ENCODE assay signal across 20 cellular contexts in genomic region chr10:30537586-30537985, GRCh38.
DNase-seq lines count a peak whose midpoint lies in the region; ATAC-seq and TF ChIP-seq lines count a peak whose summit lies in the region.
"Had no signal": no experiment of that assay in that cellular context is flagged by ENCODE, and none has a peak within 500 bp of the region (broad histone marks: within the 10 kb centered on the region; RNA-seq: fewer than 3 reads in every experiment).

No MANE protein-coding gene starts in this region.

- no TSS peak for BruUV-seq in HCT116 (replicated peaks; lab: Mats Ljungman, UMichigan)

- no peak overlapping the region for H3K27ac ChIP-seq in HCT116 (ENCODE audit: low read depth, low read length)
- H3K27ac ChIP-seq in liver (ENCODE audit: low read depth in 1 of 2, low read length in 2 of 2) = peak overlapping the region; percentile 25 to 38
- H3K27ac ChIP-seq in subcutaneous abdominal adipose tissue (ENCODE audit: low read depth, low read length) = peak overlapping the region; percentile 31
- H3K27ac ChIP-seq: C4-2B had no signal

- H3K36me3 ChIP-seq in HCT116 (ENCODE audit: control insufficient read depth in 1 of 2, insufficient read depth in 2 of 2, low read length in 2 of 2) = no peaks in the 10 kb centered on the region
- no peaks in the 10 kb centered on the region for H3K36me3 ChIP-seq in liver (ENCODE audit: control insufficient read depth in 4 of 4, insufficient read depth in 3 of 4, low read depth in 1 of 4, low read length in 3 of 4)
- no peaks in the 10 kb centered on the region for H3K36me3 ChIP-seq in subcutaneous abdominal adipose tissue (ENCODE audit: control insufficient read depth in 5 of 5, insufficient read depth in 5 of 5, low read length in 5 of 5)

- peaks cover 68% of the 10 kb centered on the region for H3K4me1 Mint-ChIP-seq in dendritic cell treated with granulocyte-macrophage colony-stimulating factor and Interleukin-4, amounts not matched to agents 40 ng/mL and 50 ng/mL, for 4 days (ENCODE audit: low read depth)

- ATAC-seq in HCT116 = no peak
- no peak for ATAC-seq in HG03439 (IDR thresholded peaks at IDR 0.05; ENCODE audit: unreplicated experiment)

- peak overlapping the region; percentile 66 for H2AFZ ChIP-seq in HCT116 (ENCODE audit: low read depth, low read length, poor library complexity, severe bottlenecking)

- POLR2A ChIA-PET in HCT116 (lab: Charles Lee) = no interaction called here

- TF ChIP-seq POLR2A in HCT116 (IDR thresholded peaks at IDR 0.05; ENCODE audit: borderline replicate concordance, extremely low read depth, insufficient read depth, insufficient read length) = no peak

- no peaks in the 10 kb centered on the region for H3K79me2 ChIP-seq in HCT116 (ENCODE audit: insufficient read depth, low read length)

- CTCF ChIA-PET in HCT116 (lab: Charles Lee) = interaction anchor here (1.0 to 1.7 kb wide), 2 partner anchors 44 to 104 kb away, joined by 3 read pairs; no protein-coding TSS in a partner anchor

- H3K9ac ChIP-seq in HCT116 (ENCODE audit: low read length) (no peak overlapping the region), liver (ENCODE audit: low read depth in 1 of 2, low read length in 2 of 2) (no peak overlapping the region), subcutaneous abdominal adipose tissue (ENCODE audit: low read length in 5 of 5) (peak overlapping the region in 1 of 5 donors; percentile 18)

- H3K36me3 Mint-ChIP-seq in dendritic cell treated with granulocyte-macrophage colony-stimulating factor and Interleukin-4, amounts not matched to agents 40 ng/mL and 50 ng/mL, for 4 days (ENCODE audit: low read depth) = no peaks in the 10 kb centered on the region
- H3K36me3 Mint-ChIP-seq: activated CD4-positive, alpha-beta memory T cell treated with anti-CD3 and anti-CD28 coated beads for 36 hours had no signal

- TF ChIP-seq CTCF in HCT116 (IDR thresholded peaks at IDR 0.05 in 2 of 3, conservative IDR thresholded peaks at IDR 0.05 in 1 of 3; ENCODE audit: borderline replicate concordance in 1 of 3, insufficient read depth in 1 of 3, low read depth in 2 of 3, low read length in 2 of 3) (no peak), liver (IDR thresholded peaks at IDR 0.05; ENCODE audit: low read depth, low read length, missing input control) (no peak)

- H3K4me3 Mint-ChIP-seq in dendritic cell treated with granulocyte-macrophage colony-stimulating factor and Interleukin-4, amounts not matched to agents 40 ng/mL and 50 ng/mL, for 4 days = no peak overlapping the region
- H3K4me3 Mint-ChIP-seq: activated CD4-positive, alpha-beta memory T cell treated with anti-CD3 and anti-CD28 coated beads for 36 hours; activated naive CD8-positive, alpha-beta T cell treated with anti-CD3 and anti-CD28 coated beads, Interleukin-2, amount 10 ng/mL, durations not matched to agents 7 days and 5 days; neural crest cell had no signal

- H3K27me3 ChIP-seq in HCT116 (ENCODE audit: insufficient read depth, low read length) (no peaks in the 10 kb centered on the region), liver (ENCODE audit: control insufficient read depth in 4 of 4, insufficient read depth in 4 of 4, low read length in 3 of 4) (no peaks in the 10 kb centered on the region), subcutaneous abdominal adipose tissue (ENCODE audit: control insufficient read depth in 5 of 5, insufficient read depth in 4 of 5, low read length in 5 of 5) (no peaks in the 10 kb centered on the region)

- H3K27me3 Mint-ChIP-seq in dendritic cell treated with granulocyte-macrophage colony-stimulating factor and Interleukin-4, amounts not matched to agents 40 ng/mL and 50 ng/mL, for 4 days = no peaks in the 10 kb centered on the region
- H3K27me3 Mint-ChIP-seq: activated CD4-positive, alpha-beta memory T cell treated with anti-CD3 and anti-CD28 coated beads for 36 hours; activated naive CD8-positive, alpha-beta T cell treated with anti-CD3 and anti-CD28 coated beads, Interleukin-2, amount 10 ng/mL, durations not matched to agents 7 days and 5 days; progenitor cell of endocrine pancreas had no signal

- DNase-seq in HCT116 (ENCODE audit: low read depth, low spot score) (no peak), COR-L47 (lab: John Stamatoyannopoulos, UW) (no peak), SKM-1 (lab: John Stamatoyannopoulos, UW; ENCODE audit: unreplicated experiment) (no peak), NCI-H1417 (lab: John Stamatoyannopoulos, UW) (no peak)
- DNase-seq: activated CD4-positive, alpha-beta memory T cell treated with anti-CD3 and anti-CD28 coated beads for 36 hours; activated effector memory CD4-positive, alpha-beta T cell treated with anti-CD3 and anti-CD28 coated beads, Interleukin-2, amount 50 U/mL, for 16 hours; activated naive CD8-positive, alpha-beta T cell treated with anti-CD3 and anti-CD28 coated beads, Interleukin-2, amount 10 ng/mL, durations not matched to agents 7 days and 5 days; activated T-cell treated with anti-CD3 and anti-CD28 coated beads for 4 hours; cerebellar nuclear complex; foreskin melanocyte; hypothalamus; NCI-H526 had no signal

- H3K4me3 ChIP-seq in HCT116 (replicated peaks in 1 of 2; ENCODE audit: low read depth in 1 of 2, low read length in 2 of 2) (no peak overlapping the region), liver (ENCODE audit: low read depth in 1 of 3, low read length in 3 of 3) (no peak overlapping the region), subcutaneous abdominal adipose tissue (ENCODE audit: low read depth in 1 of 5, low read length in 5 of 5) (no peak overlapping the region)
- H3K4me3 ChIP-seq: lung had no signal

- RAD21 ChIA-PET in HCT116 (lab: Charles Lee; ENCODE audit: low non-redundant PET in 1 of 2, low total read pairs in 2 of 2, uncharacterized antibody in 2 of 2, unreplicated experiment in 2 of 2) = no interaction called here

- no peaks in the 10 kb centered on the region for H3K9me2 ChIP-seq in HCT116 (ENCODE audit: insufficient read depth)

- no peaks in the 10 kb centered on the region for H3K9me3 Mint-ChIP-seq in dendritic cell treated with granulocyte-macrophage colony-stimulating factor and Interleukin-4, amounts not matched to agents 40 ng/mL and 50 ng/mL, for 4 days
- H3K9me3 Mint-ChIP-seq: activated CD4-positive, alpha-beta memory T cell treated with anti-CD3 and anti-CD28 coated beads for 36 hours; activated naive CD8-positive, alpha-beta T cell treated with anti-CD3 and anti-CD28 coated beads, Interleukin-2, amount 10 ng/mL, durations not matched to agents 7 days and 5 days; neural crest cell had no signal

- TF ChIP-seq RAD21 in HCT116 (IDR thresholded peaks at IDR 0.05; ENCODE audit: low read depth) = no peak
- no peak for TF ChIP-seq RAD21 in liver (IDR thresholded peaks at IDR 0.05)

- H3K4me1 ChIP-seq in HCT116 (ENCODE audit: control insufficient read depth in 1 of 2, insufficient read depth in 2 of 2, low read length in 2 of 2) (peaks cover 0 to 14% of the 10 kb centered on the region in 2 experiments; a peak in 2 of 4 replicates), liver (ENCODE audit: control insufficient read depth in 4 of 4, insufficient read depth in 4 of 4, low read length in 3 of 4) (peaks cover 9 to 28% (median 17%) of the 10 kb centered on the region in 4 donors), subcutaneous abdominal adipose tissue (ENCODE audit: control insufficient read depth in 5 of 5, insufficient read depth in 5 of 5, low read length in 5 of 5) (peaks cover 12 to 54% (median 44%) of the 10 kb centered on the region in 5 donors)

- peak overlapping the region; percentile 51 for H3K27ac Mint-ChIP-seq in dendritic cell treated with granulocyte-macrophage colony-stimulating factor and Interleukin-4, amounts not matched to agents 40 ng/mL and 50 ng/mL, for 4 days
- H3K27ac Mint-ChIP-seq: activated CD4-positive, alpha-beta memory T cell treated with anti-CD3 and anti-CD28 coated beads for 36 hours; activated naive CD8-positive, alpha-beta T cell treated with anti-CD3 and anti-CD28 coated beads, Interleukin-2, amount 10 ng/mL, durations not matched to agents 7 days and 5 days had no signal

- no peak overlapping the region for H3K4me2 ChIP-seq in HCT116 (ENCODE audit: low read length)

- intact Hi-C loops in HCT116 (cut with micrococcal nuclease) = no loop called here
- intact Hi-C loops in dendritic cell treated with granulocyte-macrophage colony-stimulating factor and Interleukin-4, amounts not matched to agents 40 ng/mL and 50 ng/mL, for 4 days (cut with micrococcal nuclease) = no loop called here

- 14% methylated on average over 2 of the region's 2 CpGs for WGBS in liver

- H3K9me3 ChIP-seq in HCT116 (ENCODE audit: control insufficient read depth in 1 of 2, insufficient read depth in 1 of 2, low read depth in 1 of 2, low read length in 2 of 2) = no peaks in the 10 kb centered on the region
- H3K9me3 ChIP-seq in liver (ENCODE audit: control insufficient read depth in 4 of 4, low read length in 3 of 4) = no peaks in the 10 kb centered on the region
- no peaks in the 10 kb centered on the region for H3K9me3 ChIP-seq in subcutaneous abdominal adipose tissue (ENCODE audit: control insufficient read depth in 5 of 5, low read length in 5 of 5)

- no peaks in the 10 kb centered on the region for H4K20me1 ChIP-seq in HCT116 (ENCODE audit: insufficient read depth)

TF ChIP-seq in HCT116, 20 proteins besides CTCF, POLR2A, EP300 and RAD21 (continues in another document):
- TF ChIP-seq JUND (IDR thresholded peaks at IDR 0.05) = no peak

TF ChIP-seq in liver, 16 proteins besides CTCF, POLR2A, EP300 and RAD21 (continues in another document):
- TF ChIP-seq REST (IDR thresholded peaks at IDR 0.05) = no peak
